Comparison of ENCODE assay signal across 1 cellular context in the genomic region with DNA sequence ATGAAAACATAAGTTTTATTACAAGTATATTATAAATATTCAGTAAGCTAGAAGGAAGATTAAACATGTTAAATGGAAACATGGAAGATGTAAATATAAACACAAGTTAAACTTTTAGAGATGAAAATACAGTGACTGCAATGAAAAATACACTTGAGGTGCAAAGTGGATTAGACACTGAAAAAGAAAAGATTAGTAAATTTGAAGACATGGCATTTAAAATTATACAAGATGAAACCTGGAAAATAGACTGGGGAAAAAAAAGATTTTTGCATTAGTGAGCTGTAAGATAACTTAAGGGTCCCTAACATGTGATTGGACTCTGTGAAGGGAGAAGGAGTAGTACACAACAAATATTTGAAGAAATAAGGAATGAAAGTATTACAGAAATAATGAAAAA.
TF ChIP-seq lines count a peak whose summit lies in the region.

No MANE protein-coding gene starts in this region.

TF ChIP-seq in SK-N-SH, 30 proteins besides CTCF, POLR2A, EP300 and RAD21 (continued from another document):
- TF ChIP-seq RXRA (IDR thresholded peaks at IDR 0.05; ENCODE audit: borderline replicate concordance, low read depth) = no peak
- no peak for TF ChIP-seq JUND (IDR thresholded peaks at IDR 0.05)
